ENCODE assay signal across 8 cellular contexts in the genomic region with DNA sequence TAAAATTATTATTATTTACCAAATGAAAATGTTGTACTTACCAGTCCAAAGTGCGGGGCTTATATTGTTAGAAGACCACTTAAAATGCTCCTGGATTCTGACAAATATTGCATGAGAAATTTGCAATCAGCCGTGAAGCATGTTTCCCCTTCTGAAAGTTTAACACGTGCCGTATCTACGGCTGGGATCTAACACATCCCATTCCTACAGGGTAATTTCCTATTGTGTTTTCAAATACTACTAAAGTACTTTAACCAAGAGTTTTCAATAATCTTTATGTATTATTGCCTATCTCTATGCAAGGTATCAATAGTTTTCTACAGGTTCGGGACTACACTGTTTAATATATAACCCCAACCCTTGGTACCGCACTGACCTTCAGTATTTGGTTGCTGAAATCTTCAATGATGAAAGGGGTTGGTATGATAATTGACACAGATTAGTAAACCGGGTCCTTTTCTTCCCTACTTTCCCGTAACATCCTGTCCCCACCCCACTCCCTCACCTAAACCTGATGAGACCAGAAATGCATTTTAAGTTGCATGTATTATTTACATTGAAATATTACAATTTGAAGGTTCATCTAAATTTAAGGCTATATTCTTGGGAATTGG. TPM values are rescaled to one million over a fixed set of nuclear protein-coding genes. Genes with fewer than 3 reads are reported as not detected.
DNase-seq lines count a peak whose midpoint lies in the region; ATAC-seq, FAIRE-seq and TF ChIP-seq lines count a peak whose summit lies in the region.

No MANE protein-coding gene starts in this region.

- H3K27ac ChIP-seq in GM12878 (ENCODE audit: control insufficient read depth, insufficient read depth) (peak overlapping the region; percentile 50), lung (ENCODE audit: low read depth in 1 of 2, low read length in 1 of 2) (peak overlapping the region; percentile 51 to 81)

- H3K4me1 ChIP-seq in GM12878 (ENCODE audit: control insufficient read depth, insufficient read depth, low read length) (no peaks in the 10 kb centered on the region; the same call in 1 of the 2 replicates), lung (ENCODE audit: control insufficient read depth in 2 of 2, insufficient read depth in 2 of 2, low read length in 2 of 2) (no peaks in the 10 kb centered on the region)

- in situ Hi-C loops in GM12878 (cut with MboI) = loop anchor here (5.0 kb wide), 2 partner anchors 312 to 392 kb away; a partner anchor contains a TSS

- peaks cover 24% of the 10 kb centered on the region for H3K79me2 ChIP-seq in GM12878 (ENCODE audit: control insufficient read depth, insufficient read depth, low read length)

- CTCF ChIA-PET in GM12878 (lab: Yijun Ruan, JAX) = interaction anchor here (2.3 kb wide), 1 partner anchor 392 kb away, joined by 10 read pairs; a partner anchor contains a TSS
- CTCF ChIA-PET in GM10248 (lab: Yijun Ruan, JAX) = interaction anchor here (1.0 kb wide), 1 partner anchor 10 kb away, joined by 3 read pairs; no protein-coding TSS in a partner anchor

- POLR2A ChIA-PET in GM12878 (lab: Charles Lee) = interaction anchor here (2.6 kb wide), 1 partner anchor 311 kb away, joined by 9 read pairs; no protein-coding TSS in a partner anchor
- POLR2A ChIA-PET in GM10248 (lab: Yijun Ruan, JAX) = interaction anchor here (0.7 kb wide), 1 partner anchor 1485 kb away, joined by 10 read pairs; no protein-coding TSS in a partner anchor

- no peaks in the 10 kb centered on the region for H4K20me1 ChIP-seq in GM12878 (ENCODE audit: control insufficient read depth, insufficient read depth)

- RAD21 ChIA-PET in GM12878 (lab: Charles Lee; ENCODE audit: unreplicated experiment) = interaction anchor here (1.0 kb wide), 1 partner anchor 310 kb away, joined by 11 read pairs; no protein-coding TSS in a partner anchor

- H3K27me3 ChIP-seq in GM12878 (replicated peaks in 1 of 2; ENCODE audit: control insufficient read depth in 2 of 2, insufficient read depth in 2 of 2, low read length in 1 of 2) = no peaks in the 10 kb centered on the region
- no peaks in the 10 kb centered on the region for H3K27me3 ChIP-seq in lung (ENCODE audit: control insufficient read depth, insufficient read depth)

- SMC1A ChIA-PET in GM12878 (lab: Charles Lee; ENCODE audit: uncharacterized antibody, unreplicated experiment) = interaction anchor here (0.9 to 2.2 kb wide), 2 partner anchors 13 to 391 kb away, joined by 3 to 6 read pairs; a partner anchor contains a TSS

- FAIRE-seq in GM12878 (lab: Jason Lieb, UNC) = no peak

- DNase-seq in AG09309 (ENCODE audit: low read depth) = no peak
- peak; percentile 0 for DNase-seq in HT1080 (ENCODE audit: low read depth)
- DNase-seq in GM12878 (ENCODE audit: low read depth, low spot score) = no peak
- DNase-seq in lung (ENCODE audit: low spot score) = no peak
- no peak for DNase-seq in NCI-H2081 (lab: John Stamatoyannopoulos, UW)
- DNase-seq in NCI-H748 treated with DMSO at 0.1 percent for 48 hours (lab: John Stamatoyannopoulos, UW) = no peak
- no peak for DNase-seq in GM10248 (ENCODE audit: extremely low spot score)

- TF ChIP-seq EP300 in GM12878 (IDR thresholded peaks at IDR 0.05; ENCODE audit: borderline replicate concordance in 1 of 2, control insufficient read depth in 1 of 2, low read depth in 2 of 2, low read length in 2 of 2) = no peak

- peak overlapping the region; percentile 11; the same call in 1 of the 2 replicates for H3K4me2 ChIP-seq in GM12878 (ENCODE audit: control insufficient read depth, insufficient read depth)

- TF ChIP-seq CTCF in AG09309 (IDR thresholded peaks at IDR 0.05; ENCODE audit: control insufficient read depth, insufficient read depth, low read depth, low read length, missing control alignments) = no peak
- no peak for TF ChIP-seq CTCF in GM12878 (IDR thresholded peaks at IDR 0.05 in 2 of 3, conservative IDR thresholded peaks at IDR 0.05 in 1 of 3; ENCODE audit: control insufficient read depth in 2 of 3, extremely low read depth in 1 of 3, insufficient read depth in 1 of 3, low read depth in 3 of 3, low read length in 3 of 3)
- no peak for TF ChIP-seq CTCF in lung (IDR thresholded peaks at IDR 0.05; ENCODE audit: control extremely low read depth, extremely low read depth)
- TF ChIP-seq CTCF in GM10248 (IDR thresholded peaks at IDR 0.05; ENCODE audit: control extremely low read depth, extremely low read depth, low read depth, missing control alignments) = no peak

- H3K9me3 ChIP-seq in GM12878 (replicated peaks; ENCODE audit: control insufficient read depth, insufficient read depth, low read length) (no peaks in the 10 kb centered on the region), lung (ENCODE audit: control insufficient read depth in 2 of 2, insufficient read depth in 1 of 2, low read length in 1 of 2) (peaks cover 0 to 1% of the 10 kb centered on the region in 2 donors)

- WGBS in GM12878 (ENCODE audit: insufficient coverage, insufficient replicate concordance, low lambda C conversion rate, missing lambda C conversion rate) = 40% methylated on average over 9 of the region's 9 CpGs
- WGBS in lung, 2 donors = 10 to 42% methylated on average over 9 of the region's 9 CpGs

- intact Hi-C loops in GM12878 (cut with micrococcal nuclease; ENCODE audit: unreplicated experiment) = no loop called here

- peak overlapping the region; percentile 61 for H3K4me3 ChIP-seq in AG09309 (ENCODE audit: control insufficient read depth, low read depth, low read length)
- H3K4me3 ChIP-seq in GM12878 = peak overlapping the region; percentile 59
- H3K4me3 ChIP-seq in lung = peak overlapping the region; percentile 2

- no peak for TF ChIP-seq POLR2A in GM12878 (IDR thresholded peaks at IDR 0.05; ENCODE audit: low read depth, low read length)

- peak overlapping the region; percentile 63 for H2AFZ ChIP-seq in GM12878 (ENCODE audit: control insufficient read depth, low read depth, low read length)

- BruUV-seq in GM12878 (replicated peaks; lab: Mats Ljungman, UMichigan) = TSS peak; percentile 92

- no peak for ATAC-seq in GM12878
- no peak for ATAC-seq in lung (ENCODE audit: insufficient read depth, low FRiP score)
- ATAC-seq in GM18868 (IDR thresholded peaks at IDR 0.05; ENCODE audit: unreplicated experiment) = no peak

- H3K9ac ChIP-seq in GM12878 (ENCODE audit: control insufficient read depth, insufficient read depth, low read length) = peak overlapping the region; percentile 57; the same call in 1 of the 2 replicates

- no peaks in the 10 kb centered on the region for H3K36me3 ChIP-seq in GM12878 (ENCODE audit: control insufficient read depth in 2 of 2, insufficient read depth in 2 of 2, low read length in 1 of 2)
- no peaks in the 10 kb centered on the region for H3K36me3 ChIP-seq in lung (ENCODE audit: control insufficient read depth in 2 of 2, insufficient read depth in 2 of 2, low read length in 2 of 2)

- no peak for TF ChIP-seq RAD21 in GM12878 (IDR thresholded peaks at IDR 0.05; ENCODE audit: insufficient read depth, low read depth, low read length)

TF ChIP-seq in GM12878, 131 proteins besides CTCF, POLR2A, EP300 and RAD21:
- TF ChIP-seq, protein P1, sequence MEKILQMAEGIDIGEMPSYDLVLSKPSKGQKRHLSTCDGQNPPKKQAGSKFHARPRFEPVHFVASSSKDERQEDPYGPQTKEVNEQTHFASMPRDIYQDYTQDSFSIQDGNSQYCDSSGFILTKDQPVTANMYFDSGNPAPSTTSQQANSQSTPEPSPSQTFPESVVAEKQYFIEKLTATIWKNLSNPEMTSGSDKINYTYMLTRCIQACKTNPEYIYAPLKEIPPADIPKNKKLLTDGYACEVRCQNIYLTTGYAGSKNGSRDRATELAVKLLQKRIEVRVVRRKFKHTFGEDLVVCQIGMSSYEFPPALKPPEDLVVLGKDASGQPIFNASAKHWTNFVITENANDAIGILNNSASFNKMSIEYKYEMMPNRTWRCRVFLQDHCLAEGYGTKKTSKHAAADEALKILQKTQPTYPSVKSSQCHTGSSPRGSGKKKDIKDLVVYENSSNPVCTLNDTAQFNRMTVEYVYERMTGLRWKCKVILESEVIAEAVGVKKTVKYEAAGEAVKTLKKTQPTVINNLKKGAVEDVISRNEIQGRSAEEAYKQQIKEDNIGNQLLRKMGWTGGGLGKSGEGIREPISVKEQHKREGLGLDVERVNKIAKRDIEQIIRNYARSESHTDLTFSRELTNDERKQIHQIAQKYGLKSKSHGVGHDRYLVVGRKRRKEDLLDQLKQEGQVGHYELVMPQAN (conservative IDR thresholded peaks at IDR 0.05) = no peak
- TF ChIP-seq BHLHE40 (IDR thresholded peaks at IDR 0.05; ENCODE audit: borderline replicate concordance in 1 of 2, low read depth in 2 of 2, low read length in 1 of 2) = peak in 1 of 2 experiments; percentile 47; a peak in 1 of 4 replicates

RNA-seq across cellular contexts. Expression of a gene that starts 0.8 kb away (rescaled TPM):
- total RNA-seq in HT1080 (2014; rRNA removed; shearing (Covaris generic)) = 4.5 and 5.2 TPM in 2 replicates
- polyA plus RNA-seq in HT1080 (2015; cell fraction: cytosol; rRNA removed) = 2.3 and 3.7 TPM in 2 replicates
- 7.6 and 10.9 TPM in 2 replicates for polyA plus RNA-seq in HT1080 (2015; cell fraction: nucleus; rRNA removed)
- total RNA-seq in GM12878 (2013; cell fraction: nucleolus; rRNA removed) = 260 and 263 TPM in 2 replicates
- 7.6 and 8.9 TPM in 2 replicates for total RNA-seq in GM12878 (2014; rRNA removed)
- total RNA-seq in GM12878 (2014; rRNA removed; fragmentation: Illumina TruSeq; extraction: Trizol) = 14.0 and 14.3 TPM in 2 replicates
- total RNA-seq in GM12878 (2021) = 12.6 and 13.1 TPM in 2 replicates
- 5.1 TPM for polyA plus RNA-seq in GM12878 (2011; ENCODE audit: low read depth)
- 38.2 and 60.4 TPM in 2 replicates for polyA plus RNA-seq in GM12878 (2011; rRNA removed)
- polyA plus RNA-seq in GM12878 (2011; cell fraction: cytosol; rRNA removed) = 9.9 and 13.2 TPM in 2 replicates
- 56.5 and 57.9 TPM in 2 replicates for polyA plus RNA-seq in GM12878 (2011; cell fraction: nucleus; rRNA removed)
- 10.3 and 12.2 TPM in 2 replicates for polyA plus RNA-seq in GM12878 (2012)
- 10.4 and 20.5 TPM in 2 replicates for polyA plus RNA-seq in GM12878 (2014; fragmentation: Illumina TruSeq; extraction: Trizol)
- polyA plus RNA-seq in GM12878 (2014; fragmentation: Nextera tagmentation; extraction: Ambion mirVana) = 1 to 10 TPM in 1 of 2 experiments, under 1 TPM in 1; 0.53 to 1.1 TPM
- polyA plus RNA-seq in GM12878 (2014; rRNA removed) = 7.0 and 8.0 TPM in 2 replicates
- polyA plus RNA-seq in GM12878 (2016; fragmentation: Nextera tagmentation; extraction: Ambion mirVana) = 1 to 10 TPM in 1 of 2 experiments, under 1 TPM in 1; 0.97 to 1.5 TPM
- 119 and 135 TPM in 2 replicates for polyA minus RNA-seq in GM12878 (2011; rRNA and poly(A)+ RNA removed)
- polyA minus RNA-seq in GM12878 (2011; cell fraction: cytosol; rRNA and poly(A)+ RNA removed) = 15.1 and 25.7 TPM in 2 replicates
- 104 and 172 TPM in 2 replicates for polyA minus RNA-seq in GM12878 (2011; cell fraction: nucleus; rRNA and poly(A)+ RNA removed)
- 10 to 100 TPM; 17.3 to 43.8 TPM for total RNA-seq in lung
- polyA plus RNA-seq in lung = 1 to 10 TPM; 3.2 to 4.2 TPM

Comparison
In these comparisons a context has a peak if more than half of its experiments do, and no peak if none do; other contexts are left out.
1. H3K4me3 ChIP-seq: peak in every context shown above with its lines; median percentile 61 in AG09309; 59 in GM12878; 2 in lung.